17 cellular contexts compared by ENCODE assay signal in the genomic region with DNA sequence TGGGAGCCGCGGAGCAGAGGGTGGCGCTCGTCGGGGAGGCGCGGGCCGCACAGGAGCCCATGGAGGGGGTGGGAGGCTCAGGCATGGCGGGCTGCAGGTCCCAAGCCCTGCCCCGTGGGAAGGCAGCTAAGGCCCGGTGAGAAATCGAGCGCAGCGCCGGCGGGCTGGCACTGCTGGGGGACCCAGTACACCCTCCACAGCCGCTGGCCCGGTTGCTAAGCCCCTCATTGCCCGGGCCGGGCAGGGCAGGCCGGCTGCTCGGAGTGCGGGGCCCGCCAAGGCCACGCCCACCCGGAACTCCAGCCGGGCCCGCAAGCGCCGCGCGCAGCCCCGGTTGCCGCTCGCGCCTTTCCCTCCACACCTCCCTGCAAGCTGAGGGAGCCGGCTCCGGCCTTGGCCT. TPM values are rescaled to one million over a fixed set of nuclear protein-coding genes. Genes with fewer than 3 reads are reported as not detected.
DNase-seq lines count a peak whose midpoint lies in the region; ATAC-seq and TF ChIP-seq lines count a peak whose summit lies in the region.
"Not testable (repeated sequence)": the region's sequence is repeated elsewhere in the genome, so short reads cannot be mapped to it uniquely, and the experiment has no call there.
"Had no signal": no experiment of that assay in that cellular context is flagged by ENCODE, and none has a peak within 500 bp of the region (broad histone marks: within the 10 kb centered on the region; RNA-seq: fewer than 3 reads in every experiment).

No MANE protein-coding gene starts in this region.

- 12% methylated on average over 30 of the region's 38 CpGs; no CpG with 5 or more reads in 1 of the 2 donors for whole genome bisulfite sequencing in testis, 2 donors

- H3K4me1 Mint-ChIP-seq in T-helper 1 cell treated with Interleukin-12 subunit alpha and Interleukin-12 subunit beta and Interleukin-4 antibody, amounts not matched to agents 30 μg/mL and 1 μg/mL, for 36 hours (ENCODE audit: low read depth); activated CD8-positive, alpha-beta T cell treated with anti-CD3 and anti-CD28 coated beads for 36 hours (ENCODE audit: low read depth); activated naive CD8-positive, alpha-beta T cell treated with anti-CD3 and anti-CD28 coated beads, Interleukin-2, amount 10 ng/mL, durations not matched to agents 7 days and 5 days: not testable (repeated sequence)

- not testable (repeated sequence) for H3K9me3 ChIP-seq in iPS-18c (ENCODE audit: control insufficient read depth, insufficient read depth, low read length); testis

- H3K27ac Mint-ChIP-seq in T-helper 1 cell treated with Interleukin-12 subunit alpha and Interleukin-12 subunit beta and Interleukin-4 antibody, amounts not matched to agents 30 μg/mL and 1 μg/mL, for 36 hours, result not testable (repeated sequence)
- peak overlapping the region; percentile 42 for H3K27ac Mint-ChIP-seq in activated CD8-positive, alpha-beta T cell treated with anti-CD3 and anti-CD28 coated beads for 36 hours
- H3K27ac Mint-ChIP-seq in activated naive CD8-positive, alpha-beta T cell treated with anti-CD3 and anti-CD28 coated beads, Interleukin-2, amount 10 ng/mL, durations not matched to agents 7 days and 5 days, result peak overlapping the region; percentile 63

- peak overlapping the region; percentile 26 for H3K4me3 Mint-ChIP-seq in T-helper 1 cell treated with Interleukin-12 subunit alpha and Interleukin-12 subunit beta and Interleukin-4 antibody, amounts not matched to agents 30 μg/mL and 1 μg/mL, for 36 hours
- H3K4me3 Mint-ChIP-seq in activated CD8-positive, alpha-beta T cell treated with anti-CD3 and anti-CD28 coated beads for 36 hours, result peak overlapping the region; percentile 56
- H3K4me3 Mint-ChIP-seq in activated naive CD8-positive, alpha-beta T cell treated with anti-CD3 and anti-CD28 coated beads, Interleukin-2, amount 10 ng/mL, durations not matched to agents 7 days and 5 days, result peak overlapping the region; percentile 65

- peak; percentile 37 for DNase-seq in KG1 (lab: John Stamatoyannopoulos, UW)
- peak; percentile 24 for DNase-seq in activated CD8-positive, alpha-beta T cell treated with anti-CD3 and anti-CD28 coated beads for 36 hours
- DNase-seq in activated T-cell treated with anti-CD3 and anti-CD28 coated beads, Interleukin-2, amount 50 U/mL, for 48 hours, result peak; percentile 44 to 64
- peak; percentile 66 for DNase-seq in activated naive CD8-positive, alpha-beta T cell treated with anti-CD3 and anti-CD28 coated beads, Interleukin-2, amount 10 ng/mL, durations not matched to agents 7 days and 5 days
- peak; percentile 0 for DNase-seq in stimulated activated CD4-positive, alpha-beta T cell treated with anti-CD3 and anti-CD28 coated beads, Interleukin-12 subunit alpha, Interleukin-12 subunit beta, amount 100 ng/mL, for 4 hours
- DNase-seq in testis, result peak; percentile 37

- not testable (repeated sequence) for H3K36me3 Mint-ChIP-seq in T-helper 1 cell treated with Interleukin-12 subunit alpha and Interleukin-12 subunit beta and Interleukin-4 antibody, amounts not matched to agents 30 μg/mL and 1 μg/mL, for 36 hours (ENCODE audit: low read depth)
- peaks cover 14% of the 10 kb centered on the region for H3K36me3 Mint-ChIP-seq in activated CD8-positive, alpha-beta T cell treated with anti-CD3 and anti-CD28 coated beads for 36 hours (ENCODE audit: low read depth)
- H3K36me3 Mint-ChIP-seq in activated naive CD8-positive, alpha-beta T cell treated with anti-CD3 and anti-CD28 coated beads, Interleukin-2, amount 10 ng/mL, durations not matched to agents 7 days and 5 days, result peaks cover 11% of the 10 kb centered on the region

- peak overlapping the region; percentile 20; the same call in 1 of the 2 replicates for H3K4me3 ChIP-seq in iPS-18c (ENCODE audit: insufficient read depth, low read depth, low read length)
- H3K4me3 ChIP-seq in testis, result peak overlapping the region; percentile 31 to 50

- ATAC-seq in activated CD8-positive, alpha-beta T cell treated with anti-CD3 and anti-CD28 coated beads for 36 hours; activated naive CD8-positive, alpha-beta T cell treated with anti-CD3 and anti-CD28 coated beads, Interleukin-2, amount 10 ng/mL, durations not matched to agents 7 days and 5 days (ENCODE audit: low read depth): not testable (repeated sequence)

- TF ChIP-seq POLR2A in testis (IDR thresholded peaks at IDR 0.05), result not testable (repeated sequence)

- not testable (repeated sequence) for H3K27ac ChIP-seq in testis

- H3K4me1 ChIP-seq in testis, result not testable (repeated sequence)

- TF ChIP-seq CTCF in activated CD8-positive, alpha-beta T cell treated with anti-CD3 and anti-CD28 coated beads for 36 hours (IDR thresholded peaks at IDR 0.05); testis (IDR thresholded peaks at IDR 0.05): not testable (repeated sequence)

- not testable (repeated sequence) for H3K27me3 ChIP-seq in testis

- H3K9me3 Mint-ChIP-seq in T-helper 1 cell treated with Interleukin-12 subunit alpha and Interleukin-12 subunit beta and Interleukin-4 antibody, amounts not matched to agents 30 μg/mL and 1 μg/mL, for 36 hours, result peaks cover 51% of the 10 kb centered on the region
- H3K9me3 Mint-ChIP-seq in activated CD8-positive, alpha-beta T cell treated with anti-CD3 and anti-CD28 coated beads for 36 hours, result peaks cover 24% of the 10 kb centered on the region
- peaks cover 23% of the 10 kb centered on the region for H3K9me3 Mint-ChIP-seq in activated naive CD8-positive, alpha-beta T cell treated with anti-CD3 and anti-CD28 coated beads, Interleukin-2, amount 10 ng/mL, durations not matched to agents 7 days and 5 days

- CTCF ChIA-PET in activated CD8-positive, alpha-beta T cell treated with anti-CD3 and anti-CD28 coated beads for 36 hours (lab: Charles Lee), result not testable (repeated sequence)

- intact Hi-C loops in activated CD8-positive, alpha-beta T cell treated with anti-CD3 and anti-CD28 coated beads for 36 hours (cut with micrococcal nuclease); testis (cut with DNase I; ENCODE audit: low total_unique reads): not testable (repeated sequence)

- POLR2A ChIA-PET in activated CD8-positive, alpha-beta T cell treated with anti-CD3 and anti-CD28 coated beads for 36 hours (lab: Charles Lee), result interaction anchor here (0.7 kb wide), 1 partner anchor 53 kb away, joined by 6 read pairs; no protein-coding TSS in a partner anchor
- POLR2A ChIA-PET in activated naive CD8-positive, alpha-beta T cell treated with anti-CD3 and anti-CD28 coated beads, Interleukin-2, amount 10 ng/mL, durations not matched to agents 7 days and 5 days (lab: Charles Lee), result interaction anchor here (0.6 to 0.7 kb wide), 2 partner anchors 26 to 151 kb away, joined by 3 read pairs; a partner anchor contains a TSS

- not testable (repeated sequence) for H3K36me3 ChIP-seq in testis (ENCODE audit: low read depth, missing control alignments)

- H3K27me3 Mint-ChIP-seq in T-helper 1 cell treated with Interleukin-12 subunit alpha and Interleukin-12 subunit beta and Interleukin-4 antibody, amounts not matched to agents 30 μg/mL and 1 μg/mL, for 36 hours (ENCODE audit: low read depth); activated CD8-positive, alpha-beta T cell treated with anti-CD3 and anti-CD28 coated beads for 36 hours; activated naive CD8-positive, alpha-beta T cell treated with anti-CD3 and anti-CD28 coated beads, Interleukin-2, amount 10 ng/mL, durations not matched to agents 7 days and 5 days: not testable (repeated sequence)

RNA-seq across cellular contexts. Expression of a gene that starts 26.2 kb away (rescaled TPM):
- total RNA-seq in activated CD8-positive, alpha-beta T cell treated with anti-CD3 and anti-CD28 coated beads for 36 hours, result 1 to 10 TPM; 5.2 to 6.3 TPM
- total RNA-seq in activated naive CD8-positive, alpha-beta T cell treated with anti-CD3 and anti-CD28 coated beads, Interleukin-2, amount 10 ng/mL, durations not matched to agents 7 days and 5 days, result 10 to 100 TPM; 13.1 to 14.2 TPM
- 10 to 100 TPM; 11.9 to 12.0 TPM for total RNA-seq in testis
- 2.2 TPM for polyA plus RNA-seq in testis (ENCODE audit: insufficient read depth, low read depth, low replicate concordance)

RNA-seq across cellular contexts. Expression of a gene that starts 32.8 kb away (rescaled TPM):
- total RNA-seq in activated CD8-positive, alpha-beta T cell treated with anti-CD3 and anti-CD28 coated beads for 36 hours, result not detected
- not detected for total RNA-seq in activated naive CD8-positive, alpha-beta T cell treated with anti-CD3 and anti-CD28 coated beads, Interleukin-2, amount 10 ng/mL, durations not matched to agents 7 days and 5 days
- total RNA-seq in testis, result 1 to 10 TPM in 1 of 2 donors, under 1 TPM in 1; 0.62 to 1.5 TPM
- 2.3 TPM for polyA plus RNA-seq in testis (ENCODE audit: insufficient read depth, low read depth, low replicate concordance)
- total RNA-seq: activated T-cell treated with anti-CD3 and anti-CD28 coated beads, Interleukin-2, amount 50 U/mL, for 72 hours; astrocyte; cardiac muscle cell; colonic mucosa; H4; left lung; right cardiac atrium; ureter had no signal
- polyA plus RNA-seq: AG04450, cardiac muscle cell, right cardiac atrium had no signal

RNA-seq across cellular contexts. Expression of a gene that starts 40.5 kb away (rescaled TPM):
- total RNA-seq in activated CD8-positive, alpha-beta T cell treated with anti-CD3 and anti-CD28 coated beads for 36 hours, result 10 to 100 TPM; 12.9 to 15.8 TPM
- total RNA-seq in activated naive CD8-positive, alpha-beta T cell treated with anti-CD3 and anti-CD28 coated beads, Interleukin-2, amount 10 ng/mL, durations not matched to agents 7 days and 5 days, result 10 to 100 TPM; 29.1 to 29.6 TPM
- 10 to 100 TPM; 48.4 to 49.7 TPM for total RNA-seq in testis
- 15.4 TPM for polyA plus RNA-seq in testis (ENCODE audit: insufficient read depth, low read depth, low replicate concordance)

Comparison
In these comparisons a context has a peak if more than half of its experiments do, and no peak if none do; other contexts are left out.
1. DNase-seq: peak in every context shown above with its lines; median percentile 66 in activated naive CD8-positive, alpha-beta T cell treated with anti-CD3 and anti-CD28 coated beads, Interleukin-2, amount 10 ng/mL, durations not matched to agents 7 days and 5 days; 54 in activated T-cell treated with anti-CD3 and anti-CD28 coated beads, Interleukin-2, amount 50 U/mL, for 48 hours; 37 in KG1; 37 in testis; 24 in activated CD8-positive, alpha-beta T cell treated with anti-CD3 and anti-CD28 coated beads for 36 hours; 0 in stimulated activated CD4-positive, alpha-beta T cell treated with anti-CD3 and anti-CD28 coated beads, Interleukin-12 subunit alpha, Interleukin-12 subunit beta, amount 100 ng/mL, for 4 hours.